ENCODE assay signal across 2 cellular contexts in the genomic region with DNA sequence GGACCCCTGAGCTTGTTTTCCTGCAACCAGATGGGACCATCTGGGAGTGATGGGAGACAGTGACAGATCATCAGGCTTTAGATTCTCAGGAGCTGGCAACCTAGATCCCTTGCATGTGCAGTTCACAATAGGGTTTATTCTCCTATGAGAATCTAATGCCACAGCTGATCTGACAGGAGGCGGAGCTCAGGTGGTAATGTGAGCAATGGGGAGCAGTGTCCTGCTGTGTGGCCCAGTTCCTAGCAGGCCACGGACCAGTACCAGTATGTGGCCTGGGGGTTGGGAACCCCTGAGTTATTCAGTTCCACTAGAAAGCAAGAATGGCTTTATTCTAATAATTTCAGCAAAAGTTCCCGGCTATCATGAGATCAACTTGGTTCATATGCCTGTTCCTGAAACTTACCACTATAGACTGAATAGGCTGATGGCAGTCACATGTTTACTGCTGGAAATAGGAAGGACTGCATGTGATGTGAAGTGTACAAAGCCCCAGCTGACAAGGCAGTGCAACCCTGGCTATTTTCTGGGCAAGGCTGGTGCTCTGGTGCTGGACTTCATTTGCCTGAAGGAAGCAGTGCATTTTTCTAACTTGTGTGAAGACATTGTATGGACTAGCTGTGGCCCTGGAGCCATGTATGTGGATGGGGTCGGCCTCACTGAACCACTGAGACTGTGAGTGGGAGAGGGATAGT.
TF ChIP-seq lines count a peak whose summit lies in the region.

No MANE protein-coding gene starts in this region.

TF ChIP-seq in IMR-90, 13 proteins besides CTCF, POLR2A, EP300 and RAD21:
- no peak for TF ChIP-seq FOS (IDR thresholded peaks at IDR 0.05; ENCODE audit: low read depth, low read length)

TF ChIP-seq in K562, 482 proteins besides CTCF, POLR2A, EP300 and RAD21:
- TF ChIP-seq ZEB2 (IDR thresholded peaks at IDR 0.05) (no peak), STAT5B (CRISPR knock-in tag; IDR thresholded peaks at IDR 0.05) (no peak), MTA1 (IDR thresholded peaks at IDR 0.05; ENCODE audit: borderline replicate concordance) (no peak), TCF7 (IDR thresholded peaks at IDR 0.05; ENCODE audit: borderline replicate concordance) (no peak), TAF9B (IDR thresholded peaks at IDR 0.05; ENCODE audit: partially characterized antibody) (no peak), POLR3A (IDR thresholded peaks at IDR 0.05; ENCODE audit: borderline replicate concordance, extremely low read depth, insufficient read depth, insufficient read length) (no peak), ZNF561 (CRISPR knock-in tag; conservative IDR thresholded peaks at IDR 0.05) (no peak), KAT2B (IDR thresholded peaks at IDR 0.05; ENCODE audit: low read depth, low read length) (no peak), BMI1 (IDR thresholded peaks at IDR 0.05; ENCODE audit: low read length) (no peak), TEAD1 (CRISPR knock-in tag; IDR thresholded peaks at IDR 0.05) (no peak)
- TF ChIP-seq, protein P1, sequence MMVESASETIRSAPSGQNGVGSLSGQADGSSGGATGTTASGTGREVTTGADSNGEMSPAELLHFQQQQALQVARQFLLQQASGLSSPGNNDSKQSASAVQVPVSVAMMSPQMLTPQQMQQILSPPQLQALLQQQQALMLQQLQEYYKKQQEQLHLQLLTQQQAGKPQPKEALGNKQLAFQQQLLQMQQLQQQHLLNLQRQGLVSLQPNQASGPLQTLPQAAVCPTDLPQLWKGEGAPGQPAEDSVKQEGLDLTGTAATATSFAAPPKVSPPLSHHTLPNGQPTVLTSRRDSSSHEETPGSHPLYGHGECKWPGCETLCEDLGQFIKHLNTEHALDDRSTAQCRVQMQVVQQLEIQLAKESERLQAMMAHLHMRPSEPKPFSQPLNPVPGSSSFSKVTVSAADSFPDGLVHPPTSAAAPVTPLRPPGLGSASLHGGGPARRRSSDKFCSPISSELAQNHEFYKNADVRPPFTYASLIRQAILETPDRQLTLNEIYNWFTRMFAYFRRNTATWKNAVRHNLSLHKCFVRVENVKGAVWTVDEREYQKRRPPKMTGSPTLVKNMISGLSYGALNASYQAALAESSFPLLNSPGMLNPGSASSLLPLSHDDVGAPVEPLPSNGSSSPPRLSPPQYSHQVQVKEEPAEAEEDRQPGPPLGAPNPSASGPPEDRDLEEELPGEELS (CRISPR knock-in tag; IDR thresholded peaks at IDR 0.05; ENCODE audit: borderline replicate concordance), result no peak
- TF ChIP-seq, protein P2, sequence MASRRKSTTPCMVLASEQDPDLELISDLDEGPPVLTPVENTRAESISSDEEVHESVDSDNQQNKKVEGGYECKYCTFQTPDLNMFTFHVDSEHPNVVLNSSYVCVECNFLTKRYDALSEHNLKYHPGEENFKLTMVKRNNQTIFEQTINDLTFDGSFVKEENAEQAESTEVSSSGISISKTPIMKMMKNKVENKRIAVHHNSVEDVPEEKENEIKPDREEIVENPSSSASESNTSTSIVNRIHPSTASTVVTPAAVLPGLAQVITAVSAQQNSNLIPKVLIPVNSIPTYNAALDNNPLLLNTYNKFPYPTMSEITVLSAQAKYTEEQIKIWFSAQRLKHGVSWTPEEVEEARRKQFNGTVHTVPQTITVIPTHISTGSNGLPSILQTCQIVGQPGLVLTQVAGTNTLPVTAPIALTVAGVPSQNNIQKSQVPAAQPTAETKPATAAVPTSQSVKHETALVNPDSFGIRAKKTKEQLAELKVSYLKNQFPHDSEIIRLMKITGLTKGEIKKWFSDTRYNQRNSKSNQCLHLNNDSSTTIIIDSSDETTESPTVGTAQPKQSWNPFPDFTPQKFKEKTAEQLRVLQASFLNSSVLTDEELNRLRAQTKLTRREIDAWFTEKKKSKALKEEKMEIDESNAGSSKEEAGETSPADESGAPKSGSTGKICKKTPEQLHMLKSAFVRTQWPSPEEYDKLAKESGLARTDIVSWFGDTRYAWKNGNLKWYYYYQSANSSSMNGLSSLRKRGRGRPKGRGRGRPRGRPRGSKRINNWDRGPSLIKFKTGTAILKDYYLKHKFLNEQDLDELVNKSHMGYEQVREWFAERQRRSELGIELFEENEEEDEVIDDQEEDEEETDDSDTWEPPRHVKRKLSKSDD (conservative IDR thresholded peaks at IDR 0.05; ENCODE audit: low read length), result no peak
